In the genomic region with DNA sequence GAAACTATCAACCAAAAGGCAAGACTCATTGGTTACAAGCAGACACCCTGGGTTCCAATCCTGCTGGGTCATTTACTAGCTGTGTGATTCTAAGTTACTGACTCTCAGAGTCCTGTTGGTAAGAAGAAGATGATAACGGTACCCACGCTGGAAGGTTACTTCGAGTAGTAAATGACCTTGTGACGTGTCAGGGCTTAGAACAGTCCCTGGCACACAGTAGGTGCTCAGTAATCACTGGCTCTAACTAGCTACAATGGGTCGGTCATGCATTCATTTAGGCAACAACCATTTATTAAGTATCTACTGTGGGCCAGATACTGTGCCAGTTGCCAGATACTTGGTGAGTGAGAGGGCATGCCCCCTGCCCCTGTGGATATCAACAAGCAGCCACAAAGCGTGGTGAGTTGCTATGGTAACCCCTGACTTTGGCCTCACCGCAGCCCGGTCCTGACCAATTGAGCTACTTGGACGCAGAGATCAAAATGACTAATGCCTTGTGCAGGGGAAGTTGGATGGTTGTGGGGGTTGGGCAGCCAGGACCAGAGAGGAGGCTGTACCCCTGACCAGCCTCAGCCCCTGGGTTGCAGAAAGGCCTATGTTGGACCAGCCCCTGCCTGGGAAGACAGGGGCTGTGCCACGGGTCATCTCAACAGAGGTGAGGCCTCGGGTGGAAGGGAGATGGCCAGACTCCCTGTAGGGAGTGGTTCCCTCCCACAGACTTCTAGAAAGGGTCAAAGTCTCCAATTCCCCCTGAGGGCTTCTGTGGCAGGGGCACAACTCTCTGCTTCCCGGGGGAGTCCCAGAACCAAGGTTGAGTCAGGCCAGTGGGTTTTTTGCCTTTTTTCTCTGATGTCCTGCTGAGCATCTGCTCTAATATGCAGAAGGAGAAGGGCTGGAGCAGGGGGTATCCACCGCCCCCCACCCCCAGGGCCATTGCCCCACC, we compare ENCODE assay signal across 9 cellular contexts. TPM values are rescaled to one million over a fixed set of nuclear protein-coding genes. Genes with fewer than 3 reads are reported as not detected.
DNase-seq lines count a peak whose midpoint lies in the region; ATAC-seq lines count a peak whose summit lies in the region.
"Had no signal": no experiment of that assay in that cellular context is flagged by ENCODE, and none has a peak within 500 bp of the region (broad histone marks: within the 10 kb centered on the region; RNA-seq: fewer than 3 reads in every experiment).

No MANE protein-coding gene starts in this region.

- no peaks in the 10 kb centered on the region for H4K20me1 ChIP-seq in BLaER1 treated with 17β-estradiol and CSF1 and Interleukin-3, amounts not matched to agents 10 nM and 100 nM

- POLR2A ChIA-PET in naive thymus-derived CD4-positive, alpha-beta T cell (lab: Charles Lee), result interaction anchor here (0.6 to 12.3 kb wide), 6 partner anchors 10 to 287 kb away, joined by 3 to 204 read pairs (median 4); a partner anchor contains a TSS

- peak; percentile 99 for DNase-seq in MG63
- DNase-seq in brain pericyte (ENCODE audit: low read depth, low spot score), result peak; percentile 50
- DNase-seq in naive thymus-derived CD4-positive, alpha-beta T cell, result peak in 1 of 9 donors; percentile 22
- no peak for DNase-seq in T-helper 9 cell

- H3K27me3 ChIP-seq in BLaER1 treated with 17β-estradiol and CSF1 and Interleukin-3, amounts not matched to agents 10 nM and 100 nM, result peaks cover 0 to 7% (median 0%) of the 10 kb centered on the region in 11 experiments; a peak in 1 of 22 replicates
- no peaks in the 10 kb centered on the region for H3K27me3 ChIP-seq in MG63
- H3K27me3 ChIP-seq in naive thymus-derived CD4-positive, alpha-beta T cell (ENCODE audit: control insufficient read depth in 2 of 2, insufficient read depth in 2 of 2, low read length in 2 of 2), result no peaks in the 10 kb centered on the region

- H3K36me3 ChIP-seq in BLaER1 treated with 17β-estradiol and CSF1 and Interleukin-3, amounts not matched to agents 10 nM and 100 nM, result no peaks in the 10 kb centered on the region; a peak in 1 of 22 replicates
- H3K36me3 ChIP-seq in MG63, result peaks cover 89% of the 10 kb centered on the region
- no peaks in the 10 kb centered on the region for H3K36me3 ChIP-seq in naive thymus-derived CD4-positive, alpha-beta T cell (ENCODE audit: control insufficient read depth in 2 of 3, insufficient read depth in 3 of 3, low read length in 3 of 3)

- peaks cover 0 to 4% (median 0%) of the 10 kb centered on the region in 11 donors for H3K9me3 Mint-ChIP-seq in naive thymus-derived CD4-positive, alpha-beta T cell
- H3K9me3 Mint-ChIP-seq: memory B cell had no signal

- H3K27me3 Mint-ChIP-seq in naive thymus-derived CD4-positive, alpha-beta T cell, result peaks cover 0 to 2% (median 0%) of the 10 kb centered on the region in 5 donors
- H3K27me3 Mint-ChIP-seq: memory B cell had no signal

- CTCF ChIA-PET in naive thymus-derived CD4-positive, alpha-beta T cell (lab: Charles Lee), result interaction anchor here (0.5 to 8.2 kb wide), 9 partner anchors 9 to 289 kb away, joined by 3 to 110 read pairs (median 4); a partner anchor contains a TSS

- intact Hi-C loops in naive thymus-derived CD4-positive, alpha-beta T cell (cut with micrococcal nuclease), result loop anchor here (1.0 to 5.0 kb wide), 2 partner anchors 17 to 195 kb away; no protein-coding TSS in a partner anchor

- H3K4me1 ChIP-seq in BLaER1 treated with 17β-estradiol and CSF1 and Interleukin-3, amounts not matched to agents 10 nM and 100 nM, result peaks cover 58 to 75% (median 65%) of the 10 kb centered on the region in 10 experiments
- peaks cover 27 to 60% of the 10 kb centered on the region in 2 donors for H3K4me1 ChIP-seq in naive thymus-derived CD4-positive, alpha-beta T cell (ENCODE audit: control insufficient read depth in 2 of 2, insufficient read depth in 2 of 2, low read length in 2 of 2)

- peaks cover 27 to 95% (median 81%) of the 10 kb centered on the region in 7 donors for H3K4me1 Mint-ChIP-seq in naive thymus-derived CD4-positive, alpha-beta T cell
- H3K4me1 Mint-ChIP-seq: memory B cell had no signal

- peak overlapping the region in 9 of 11 experiments; percentile 11 to 87 (median 82); a peak in 16 of 22 replicates for H3K27ac ChIP-seq in BLaER1 treated with 17β-estradiol and CSF1 and Interleukin-3, amounts not matched to agents 10 nM and 100 nM
- no peak overlapping the region for H3K27ac ChIP-seq in naive thymus-derived CD4-positive, alpha-beta T cell (ENCODE audit: low read depth, low read length)

- peak overlapping the region in 6 of 11 experiments; percentile 28 to 76 (median 58); a peak in 6 of 22 replicates for H3K9ac ChIP-seq in BLaER1 treated with 17β-estradiol and CSF1 and Interleukin-3, amounts not matched to agents 10 nM and 100 nM

- peaks cover 0 to 8% (median 6%) of the 10 kb centered on the region in 11 experiments; a peak in 18 of 22 replicates for H3K9me3 ChIP-seq in BLaER1 treated with 17β-estradiol and CSF1 and Interleukin-3, amounts not matched to agents 10 nM and 100 nM (replicated peaks in 1 of 11)
- no peaks in the 10 kb centered on the region for H3K9me3 ChIP-seq in MG63
- no peaks in the 10 kb centered on the region for H3K9me3 ChIP-seq in naive thymus-derived CD4-positive, alpha-beta T cell (ENCODE audit: control insufficient read depth in 2 of 3, low read length in 3 of 3)

- peaks cover 0 to 20% (median 14%) of the 10 kb centered on the region in 5 donors for H3K36me3 Mint-ChIP-seq in naive thymus-derived CD4-positive, alpha-beta T cell
- H3K36me3 Mint-ChIP-seq: memory B cell had no signal

- no peak overlapping the region for H3K4me3 ChIP-seq in BLaER1 treated with 17β-estradiol and CSF1 and Interleukin-3, amounts not matched to agents 10 nM and 100 nM
- no peak overlapping the region for H3K4me3 ChIP-seq in MG63
- H3K4me3 ChIP-seq in naive thymus-derived CD4-positive, alpha-beta T cell (ENCODE audit: low read length), result no peak overlapping the region

- ATAC-seq in naive thymus-derived CD4-positive, alpha-beta T cell, result peak; percentile 67
- no peak for ATAC-seq in GM19452 (IDR thresholded peaks at IDR 0.05; ENCODE audit: unreplicated experiment)
- no peak for ATAC-seq in HG02840 (IDR thresholded peaks at IDR 0.05; ENCODE audit: low FRiP score, unreplicated experiment)
- no peak for ATAC-seq in GM21825 (IDR thresholded peaks at IDR 0.05; ENCODE audit: unreplicated experiment)

- peak overlapping the region; percentile 26 to 94 (median 78); a peak in 21 of 22 replicates for H3K4me2 ChIP-seq in BLaER1 treated with 17β-estradiol and CSF1 and Interleukin-3, amounts not matched to agents 10 nM and 100 nM

- peak overlapping the region in 8 of 9 donors; percentile 23 to 87 (median 65) for H3K27ac Mint-ChIP-seq in naive thymus-derived CD4-positive, alpha-beta T cell
- H3K27ac Mint-ChIP-seq: memory B cell had no signal

- H3K4me3 Mint-ChIP-seq in naive thymus-derived CD4-positive, alpha-beta T cell, result peak overlapping the region in 3 of 10 donors; percentile 16 to 32 (median 18)
- H3K4me3 Mint-ChIP-seq: memory B cell had no signal

RNA-seq across cellular contexts. Expression of a gene that starts 16.0 kb away (rescaled TPM):
- 229 and 317 TPM in 2 replicates for total RNA-seq in MG63 (2014; rRNA removed; shearing (Covaris generic); ENCODE audit: low replicate concordance)
- total RNA-seq in naive thymus-derived CD4-positive, alpha-beta T cell, result 100 to 1,000 TPM in 2 of 5 experiments, 10 to 100 TPM in 3; 60.2 to 115 (median 74.7) TPM
- 10 to 100 TPM; 39.9 to 44.9 TPM for polyA plus RNA-seq in naive thymus-derived CD4-positive, alpha-beta T cell

RNA-seq across cellular contexts. Expression of a gene that starts 41.9 kb away (rescaled TPM):
- total RNA-seq in MG63 (2014; rRNA removed; shearing (Covaris generic); ENCODE audit: low replicate concordance), result not detected in 2 replicates
- not detected for total RNA-seq in naive thymus-derived CD4-positive, alpha-beta T cell
- polyA plus RNA-seq in naive thymus-derived CD4-positive, alpha-beta T cell, result not detected
